Comparison of ENCODE assay signal across 9 cellular contexts in the genomic region with DNA sequence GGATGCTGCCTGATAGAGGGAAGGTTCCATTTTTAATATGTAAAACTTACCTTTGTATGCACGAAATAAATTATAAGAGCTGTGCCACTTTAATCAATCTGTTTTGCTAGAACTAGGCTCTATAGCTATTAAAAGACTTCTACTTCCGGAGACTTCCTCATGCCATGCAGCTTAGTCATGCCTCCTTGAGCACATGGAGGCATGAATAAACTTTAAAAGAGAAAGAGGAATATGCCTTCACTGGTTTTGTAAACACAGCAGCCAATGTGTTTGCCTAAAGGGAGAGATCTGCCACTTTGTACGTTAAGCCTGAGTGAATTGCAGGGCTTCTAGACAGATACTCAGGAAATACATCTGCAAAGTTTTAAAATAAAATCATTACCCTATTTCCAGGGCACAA.
DNase-seq lines count a peak whose midpoint lies in the region; ATAC-seq lines count a peak whose summit lies in the region.
"Had no signal": no experiment of that assay in that cellular context is flagged by ENCODE, and none has a peak within 500 bp of the region (broad histone marks: within the 10 kb centered on the region; RNA-seq: fewer than 3 reads in every experiment).

No MANE protein-coding gene starts in this region.

- DNase-seq in A172 (ENCODE audit: low spot score) (peak; percentile 61), adipocyte (ENCODE audit: low read depth) (peak; percentile 59), kidney tubule cell (ENCODE audit: low spot score) (peak; percentile 92), NK-92 (lab: John Stamatoyannopoulos, UW; ENCODE audit: unreplicated experiment) (no peak), sciatic nerve (ENCODE audit: low spot score) (no peak)
- no peak for DNase-seq in activated CD4-positive, alpha-beta T cell treated with anti-CD3 and anti-CD28 coated beads, Interleukin-2, amount 50 U/mL, for 4 hours
- DNase-seq: T-helper 1 cell had no signal

- ATAC-seq in sciatic nerve (no peak), HG02870 (IDR thresholded peaks at IDR 0.05; ENCODE audit: unreplicated experiment) (no peak)

- H3K27me3 ChIP-seq in HUES6 (ENCODE audit: control insufficient read depth, insufficient read depth, low read length) (no peaks in the 10 kb centered on the region), adipocyte (replicated peaks; ENCODE audit: control insufficient read depth, insufficient read depth, low read length) (no peaks in the 10 kb centered on the region)

- H3K9me3 ChIP-seq in HUES6 (ENCODE audit: control insufficient read depth, insufficient read depth, low read depth, low read length) (0 out of 2 replicates have a peak, but pooled peaks cover under 1% of the 10 kb centered on the region), adipocyte (ENCODE audit: control insufficient read depth, low read length) (no peaks in the 10 kb centered on the region)

- no peaks in the 10 kb centered on the region for H3K36me3 ChIP-seq in HUES6 (ENCODE audit: control insufficient read depth, insufficient read depth, low read length)
- H3K36me3 ChIP-seq in adipocyte (ENCODE audit: control insufficient read depth, insufficient read depth, low read length, severe bottlenecking), result no peaks in the 10 kb centered on the region

- H3K4me1 ChIP-seq in HUES6 (ENCODE audit: control insufficient read depth, insufficient read depth, low read length) (peaks cover 15% of the 10 kb centered on the region), adipocyte (ENCODE audit: control insufficient read depth, insufficient read depth, low read length) (no peaks in the 10 kb centered on the region)

- intact Hi-C loops in sciatic nerve (cut with DNase I), result no loop called here

- H3K9ac ChIP-seq in HUES6 (ENCODE audit: low read length) (peak overlapping the region; percentile 18), adipocyte (ENCODE audit: low read length) (no peak overlapping the region)

- H3K27ac ChIP-seq in HUES6 (ENCODE audit: low read depth, low read length), result peak overlapping the region; percentile 80

- H3K4me3 ChIP-seq in HUES6 (ENCODE audit: low read depth, low read length) (no peak overlapping the region), adipocyte (ENCODE audit: low read length) (no peak overlapping the region)

Comparison
In these comparisons a context has a peak if more than half of its experiments do, and no peak if none do; other contexts are left out.
1. DNase-seq: peak in A172 (single experiment), adipocyte (single experiment) and kidney tubule cell (single experiment); none in NK-92 (single experiment), sciatic nerve (single experiment) and activated CD4-positive, alpha-beta T cell treated with anti-CD3 and anti-CD28 coated beads, Interleukin-2, amount 50 U/mL, for 4 hours (0 of 2).